12 cellular contexts compared by ENCODE assay signal in genomic region chr13:78596701-78597550, GRCh38. TPM values are rescaled to one million over a fixed set of nuclear protein-coding genes. Genes with fewer than 3 reads are reported as not detected.
DNase-seq lines count a peak whose midpoint lies in the region; ATAC-seq and TF ChIP-seq lines count a peak whose summit lies in the region.
"Had no signal": no experiment of that assay in that cellular context is flagged by ENCODE, and none has a peak within 500 bp of the region (broad histone marks: within the 10 kb centered on the region; RNA-seq: fewer than 3 reads in every experiment).

No MANE protein-coding gene starts in this region.

- peak overlapping the region; percentile 26 for H3K27ac Mint-ChIP-seq in activated T-cell treated with anti-CD3 and anti-CD28 coated beads, Interleukin-2, amount 50 U/mL, for 24 hours
- H3K27ac Mint-ChIP-seq in T-cell (peak overlapping the region in 1 of 2 donors; percentile 11), Caco-2 (ENCODE audit: unreplicated experiment) (no peak overlapping the region)
- H3K27ac Mint-ChIP-seq: activated T-helper 17 cell treated with anti-CD3 and anti-CD28 coated beads, Interleukin-2, amount 50 U/mL, for 72 hours had no signal

- H3K36me3 ChIP-seq in iPS-20b (ENCODE audit: insufficient read depth, low read depth, low read length) (no peaks in the 10 kb centered on the region), spleen (no peaks in the 10 kb centered on the region), Caco-2 (ENCODE audit: control insufficient read depth, insufficient read depth, low read length) (no peaks in the 10 kb centered on the region)
- H3K36me3 ChIP-seq: suprapubic skin had no signal

- H3K36me3 Mint-ChIP-seq in activated T-cell treated with anti-CD3 and anti-CD28 coated beads, Interleukin-2, amount 50 U/mL, for 24 hours (ENCODE audit: low read depth), result no peaks in the 10 kb centered on the region
- peaks cover 3% of the 10 kb centered on the region for H3K36me3 Mint-ChIP-seq in activated T-cell treated with anti-CD3 and anti-CD28 coated beads, Interleukin-2, amount 50 U/mL, for 4 hours (ENCODE audit: insufficient read depth)
- no peaks in the 10 kb centered on the region for H3K36me3 Mint-ChIP-seq in T-cell
- H3K36me3 Mint-ChIP-seq in Caco-2 (ENCODE audit: insufficient read depth, unreplicated experiment), result no peaks in the 10 kb centered on the region

- CTCF ChIA-PET in T-cell (lab: Charles Lee), result no interaction called here
- CTCF ChIA-PET in Caco-2 (lab: Charles Lee), result no interaction called here

- intact Hi-C loops in spleen (cut with DNase I; ENCODE audit: low total_unique reads), result no loop called here
- intact Hi-C loops in Caco-2 (cut with micrococcal nuclease; ENCODE audit: unreplicated experiment), result no loop called here

- no peak overlapping the region for H3K9ac ChIP-seq in iPS-20b (ENCODE audit: low read depth, low read length)
- H3K9ac ChIP-seq: parathyroid adenoma had no signal

- H3K27me3 ChIP-seq in iPS-20b (ENCODE audit: insufficient read depth, low read length) (peaks cover 98% of the 10 kb centered on the region), spleen (replicated peaks in 1 of 7) (peaks cover 33 to 99% (median 98%) of the 10 kb centered on the region in 7 donors), Caco-2 (replicated peaks; ENCODE audit: control insufficient read depth, insufficient read depth, low read length) (no peaks in the 10 kb centered on the region)

- DNase-seq in activated T-cell treated with anti-CD3 and anti-CD28 coated beads, Interleukin-2, amount 50 U/mL, for 24 hours, result no peak
- DNase-seq in activated T-cell treated with anti-CD3 and anti-CD28 coated beads, Interleukin-2, amount 50 U/mL, for 4 hours, result no peak
- DNase-seq in T-cell, result no peak
- no peak for DNase-seq in spleen
- no peak for DNase-seq in AG20443 (ENCODE audit: low spot score)
- no peak for DNase-seq in GM03348 (ENCODE audit: low spot score)
- no peak for DNase-seq in Caco-2
- DNase-seq: PC-9 had no signal

- ATAC-seq in activated T-cell treated with anti-CD3 and anti-CD28 coated beads, Interleukin-2, amount 50 U/mL, for 4 hours, result no peak
- no peak for ATAC-seq in T-cell (replicated peaks in 1 of 4)
- ATAC-seq: activated T-helper 17 cell treated with anti-CD3 and anti-CD28 coated beads, Interleukin-2, amount 50 U/mL, for 72 hours had no signal

- H3K27me3 Mint-ChIP-seq in activated T-cell treated with anti-CD3 and anti-CD28 coated beads, Interleukin-2, amount 50 U/mL, for 24 hours, result peaks cover 93% of the 10 kb centered on the region
- H3K27me3 Mint-ChIP-seq in activated T-cell treated with anti-CD3 and anti-CD28 coated beads, Interleukin-2, amount 50 U/mL, for 4 hours (ENCODE audit: low read depth), result peaks cover 87% of the 10 kb centered on the region
- H3K27me3 Mint-ChIP-seq in T-cell, result peaks cover 71 to 89% of the 10 kb centered on the region in 2 donors
- peaks cover 12% of the 10 kb centered on the region for H3K27me3 Mint-ChIP-seq in Caco-2 (ENCODE audit: insufficient read depth, unreplicated experiment)

- H3K4me1 ChIP-seq in iPS-20b (ENCODE audit: insufficient read depth, low read length) (peaks cover 8% of the 10 kb centered on the region; the same call in 1 of the 2 replicates), spleen (peaks cover 6 to 40% (median 29%) of the 10 kb centered on the region in 6 donors), Caco-2 (no peaks in the 10 kb centered on the region)
- H3K4me1 ChIP-seq: parathyroid adenoma had no signal

- TF ChIP-seq CTCF in spleen (IDR thresholded peaks at IDR 0.05 in 8 of 11, conservative IDR thresholded peaks at IDR 0.05 in 3 of 11) (no peak), Caco-2 (IDR thresholded peaks at IDR 0.05; ENCODE audit: insufficient read depth in 1 of 2, low read depth in 1 of 2, low read length in 1 of 2, severe bottlenecking in 1 of 2, unreplicated experiment in 1 of 2) (no peak)

- BruUV-seq in Caco-2 (replicated peaks; lab: Mats Ljungman, UMichigan), result no TSS peak

- H3K4me3 ChIP-seq in iPS-20b (ENCODE audit: low read length), result peak overlapping the region; percentile 71
- peak overlapping the region in 5 of 8 donors; percentile 20 to 60 (median 27) for H3K4me3 ChIP-seq in spleen
- no peak overlapping the region for H3K4me3 ChIP-seq in Caco-2 (ENCODE audit: low read depth, low read length)
- H3K4me3 ChIP-seq: PC-9 had no signal

- WGBS in spleen, 5 donors, result 6 to 15% (median 8%) methylated on average over 53 of the region's 53 CpGs

- H3K9me3 Mint-ChIP-seq in activated T-cell treated with anti-CD3 and anti-CD28 coated beads, Interleukin-2, amount 50 U/mL, for 24 hours, result peaks cover 7% of the 10 kb centered on the region
- H3K9me3 Mint-ChIP-seq in activated T-cell treated with anti-CD3 and anti-CD28 coated beads, Interleukin-2, amount 50 U/mL, for 4 hours, result peaks cover 6% of the 10 kb centered on the region
- H3K9me3 Mint-ChIP-seq in T-cell, result peaks cover 0 to 9% (median 0%) of the 10 kb centered on the region in 3 donors
- no peaks in the 10 kb centered on the region for H3K9me3 Mint-ChIP-seq in Caco-2 (ENCODE audit: unreplicated experiment)
- H3K9me3 Mint-ChIP-seq: activated T-helper 17 cell treated with anti-CD3 and anti-CD28 coated beads, Interleukin-2, amount 50 U/mL, for 72 hours had no signal

- TF ChIP-seq POLR2A in spleen (IDR thresholded peaks at IDR 0.05), result no peak

- POLR2A ChIA-PET in T-cell (lab: Charles Lee), result no interaction called here
- POLR2A ChIA-PET in Caco-2 (lab: Charles Lee), result no interaction called here

- peaks cover 19% of the 10 kb centered on the region for H3K4me1 Mint-ChIP-seq in activated T-cell treated with anti-CD3 and anti-CD28 coated beads, Interleukin-2, amount 50 U/mL, for 24 hours (ENCODE audit: low read depth)
- peaks cover 7% of the 10 kb centered on the region for H3K4me1 Mint-ChIP-seq in activated T-cell treated with anti-CD3 and anti-CD28 coated beads, Interleukin-2, amount 50 U/mL, for 4 hours (ENCODE audit: low read depth)
- H3K4me1 Mint-ChIP-seq in T-cell (peaks cover 8 to 18% (median 12%) of the 10 kb centered on the region in 3 donors), Caco-2 (ENCODE audit: low read depth, unreplicated experiment) (peaks cover 8% of the 10 kb centered on the region)
- H3K4me1 Mint-ChIP-seq: activated T-helper 17 cell treated with anti-CD3 and anti-CD28 coated beads, Interleukin-2, amount 50 U/mL, for 72 hours had no signal

- H3K4me3 Mint-ChIP-seq in activated T-cell treated with anti-CD3 and anti-CD28 coated beads, Interleukin-2, amount 50 U/mL, for 24 hours, result no peak overlapping the region
- H3K4me3 Mint-ChIP-seq in activated T-cell treated with anti-CD3 and anti-CD28 coated beads, Interleukin-2, amount 50 U/mL, for 4 hours, result no peak overlapping the region
- H3K4me3 Mint-ChIP-seq in T-cell, result peak overlapping the region in 2 of 3 donors; percentile 2 to 34
- H3K4me3 Mint-ChIP-seq in Caco-2 (ENCODE audit: unreplicated experiment), result no peak overlapping the region
- H3K4me3 Mint-ChIP-seq: activated T-helper 17 cell treated with anti-CD3 and anti-CD28 coated beads, Interleukin-2, amount 50 U/mL, for 72 hours had no signal

- no peaks in the 10 kb centered on the region for H3K9me3 ChIP-seq in iPS-20b (ENCODE audit: insufficient read depth, low read depth, low read length)
- peaks cover 0 to 25% (median 0%) of the 10 kb centered on the region in 8 donors for H3K9me3 ChIP-seq in spleen
- H3K9me3 ChIP-seq in Caco-2, result no peaks in the 10 kb centered on the region
- H3K9me3 ChIP-seq: suprapubic skin had no signal

- no peak overlapping the region for H3K27ac ChIP-seq in iPS-20b (ENCODE audit: low read length)
- H3K27ac ChIP-seq in spleen, result no peak overlapping the region
- H3K27ac ChIP-seq: parathyroid adenoma, PC-9, suprapubic skin had no signal

RNA-seq across cellular contexts. Expression of gene POU4F1, which starts 6.4 kb away (rescaled TPM):
- under 1 TPM in 2 of 3 donors, not detected in 1; 0.08 to 0.11 TPM for total RNA-seq in activated T-cell treated with anti-CD3 and anti-CD28 coated beads, Interleukin-2, amount 50 U/mL, for 4 hours
- total RNA-seq in T-cell (under 1 TPM in 4 of 5 donors, not detected in 1; 0.07 to 0.13 (median 0.10) TPM), spleen (under 1 TPM in 1 of 7 donors, not detected in 6; 0.07 TPM), Caco-2 (2022) (7.3 and 8.1 TPM in 2 replicates)
- polyA plus RNA-seq in spleen, result under 1 TPM; 0.03 to 0.17 (median 0.09) TPM
- total RNA-seq: PC-9 had no signal

Comparison
In these comparisons a context has a peak if more than half of its experiments do, and no peak if none do; other contexts are left out.
1. H3K4me3 Mint-ChIP-seq: peak in T-cell (2 of 3); none in activated T-cell treated with anti-CD3 and anti-CD28 coated beads, Interleukin-2, amount 50 U/mL, for 24 hours (single experiment), activated T-cell treated with anti-CD3 and anti-CD28 coated beads, Interleukin-2, amount 50 U/mL, for 4 hours (single experiment) and Caco-2 (single experiment).